Comparison of ENCODE assay signal across 30 cellular contexts in the genomic region with DNA sequence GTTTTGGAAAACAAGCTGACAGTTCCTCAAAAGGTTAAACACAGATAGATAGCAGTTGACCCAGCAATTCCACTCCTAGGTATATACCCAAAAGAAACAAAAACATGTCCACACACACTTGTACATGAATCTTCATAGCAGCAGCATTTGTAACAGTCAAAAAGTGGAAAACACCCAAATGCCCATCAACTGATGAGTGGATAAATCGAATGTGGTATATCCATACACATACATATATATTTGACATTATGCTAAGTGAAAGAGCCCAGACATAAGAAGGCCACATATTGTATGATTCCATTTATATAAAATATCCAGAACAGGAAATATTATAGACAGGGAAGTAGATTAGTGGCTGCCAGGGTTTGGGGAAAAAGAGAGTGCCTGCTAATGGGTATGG. TPM values are rescaled to one million over a fixed set of nuclear protein-coding genes. Genes with fewer than 3 reads are reported as not detected.
"Had no signal": no experiment of that assay in that cellular context is flagged by ENCODE, and none has a peak within 500 bp of the region (broad histone marks: within the 10 kb centered on the region; RNA-seq: fewer than 3 reads in every experiment).

No MANE protein-coding gene starts in this region.

- H3K27me3 ChIP-seq: stomach, suprapubic skin, testis, thyroid gland, tibial artery, tibial nerve, transverse colon, upper lobe of left lung, upper lobe of right lung, uterus, vagina had no signal

- H3K9me3 Mint-ChIP-seq: stimulated activated effector memory CD8-positive, alpha-beta T cell treated with anti-CD3 and anti-CD28 coated beads, Interleukin-12 subunit alpha, Interleukin-12 subunit beta, amount 100 ng/mL, for 72 hours; stimulated activated memory B cell treated with anti-CD40 and anti-IgM and Interleukin-4, amounts not matched to agents 10 μg/mL and 1 μg/mL and 100 μg/mL, for 72 hours; stimulated activated naive B cell treated with anti-CD40 and anti-IgM and Interleukin-4, amounts not matched to agents 10 μg/mL and 1 μg/mL and 100 μg/mL, for 72 hours; stimulated activated naive CD8-positive, alpha-beta T cell treated with anti-CD3 and anti-CD28 coated beads, Interleukin-15, amount 100 ng/mL, for 72 hours; stimulated activated naive CD8-positive, alpha-beta T cell treated with anti-CD3 and anti-CD28 coated beads, Interleukin-15, Interleukin-2, amounts not matched to agents 100 ng/mL and 50 ng/mL, for 24 hours; type B pancreatic cell had no signal

- H3K4me3 ChIP-seq: stomach, suprapubic skin, testis, thoracic aorta, thyroid gland, tibial artery, tibial nerve, transverse colon, upper lobe of left lung, upper lobe of right lung, uterus, vagina had no signal

- H3K36me3 Mint-ChIP-seq: stimulated activated effector memory CD8-positive, alpha-beta T cell treated with anti-CD3 and anti-CD28 coated beads, Interleukin-12 subunit alpha, Interleukin-12 subunit beta, amount 100 ng/mL, for 72 hours; stimulated activated memory B cell treated with anti-CD40 and anti-IgM and Interleukin-4, amounts not matched to agents 10 μg/mL and 1 μg/mL and 100 μg/mL, for 72 hours; stimulated activated naive B cell treated with anti-CD40 and anti-IgM and Interleukin-4, amounts not matched to agents 10 μg/mL and 1 μg/mL and 100 μg/mL, for 72 hours; type B pancreatic cell had no signal

- H3K4me3 Mint-ChIP-seq: stimulated activated effector memory CD8-positive, alpha-beta T cell treated with anti-CD3 and anti-CD28 coated beads, Interleukin-12 subunit alpha, Interleukin-12 subunit beta, amount 100 ng/mL, for 72 hours; stimulated activated memory B cell treated with anti-CD40 and anti-IgM and Interleukin-4, amounts not matched to agents 10 μg/mL and 1 μg/mL and 100 μg/mL, for 72 hours; stimulated activated naive B cell treated with anti-CD40 and anti-IgM and Interleukin-4, amounts not matched to agents 10 μg/mL and 1 μg/mL and 100 μg/mL, for 72 hours; stimulated activated naive CD8-positive, alpha-beta T cell treated with anti-CD3 and anti-CD28 coated beads, Interleukin-15, amount 100 ng/mL, for 72 hours; stimulated activated naive CD8-positive, alpha-beta T cell treated with anti-CD3 and anti-CD28 coated beads, Interleukin-15, Interleukin-2, amounts not matched to agents 100 ng/mL and 50 ng/mL, for 24 hours; type B pancreatic cell had no signal

- DNase-seq: stimulated activated CD4-positive, alpha-beta T cell treated with anti-CD3 and anti-CD28 coated beads, Interleukin-2, amount 100 ng/mL, for 48 hours; stimulated activated CD4-positive, alpha-beta T cell treated with anti-CD3 and anti-CD28 coated beads, Interleukin-4, amount 100 ng/mL, for 1 hour; stimulated activated CD4-positive, alpha-beta T cell treated with anti-CD3 and anti-CD28 coated beads, Interleukin-4, amount 100 ng/mL, for 24 hours; stimulated activated CD4-positive, alpha-beta T cell treated with anti-CD3 and anti-CD28 coated beads, Interleukin-4, amount 100 ng/mL, for 4 hours; stimulated activated CD8-positive, alpha-beta memory T cell treated with anti-CD3 and anti-CD28 coated beads, Interleukin-4, amount 100 ng/mL, for 48 hours; stimulated activated naive B cell treated with anti-CD40 and anti-IgM and Interleukin-4, amounts not matched to agents 10 μg/mL and 1 μg/mL and 100 μg/mL, for 72 hours; stimulated activated naive CD4-positive, alpha-beta T cell; stimulated activated naive CD4-positive, alpha-beta T cell treated with Interleukin-2 at 50 U/mL for 16 hours; stimulated activated naive CD8-positive, alpha-beta T cell treated with anti-CD3 and anti-CD28 coated beads, Interleukin-15, amount 100 ng/mL, for 72 hours; stimulated activated naive CD8-positive, alpha-beta T cell treated with anti-CD3 and anti-CD28 coated beads, Interleukin-15, Interleukin-2, amounts not matched to agents 100 U/mL and 50 U/mL, for 24 hours; stomach; substantia nigra; testis; thyroid gland; tibial artery; transverse colon; trophoblast cell; upper lobe of left lung; upper lobe of right lung; uterus had no signal

- H3K36me3 ChIP-seq: stomach, suprapubic skin, thoracic aorta, thyroid gland, tibial artery, tibial nerve, transverse colon, upper lobe of left lung, upper lobe of right lung, uterus, vagina had no signal

- H3K4me1 ChIP-seq: suprapubic skin, thyroid gland, tibial artery, transverse colon, upper lobe of left lung, upper lobe of right lung, uterus, vagina had no signal

- H3K27ac ChIP-seq: stomach, suprapubic skin, testis, thoracic aorta, thyroid gland, tibial artery, tibial nerve, transverse colon, upper lobe of left lung, upper lobe of right lung, uterus, vagina had no signal

- ATAC-seq: stimulated activated effector memory CD8-positive, alpha-beta T cell treated with anti-CD3 and anti-CD28 coated beads, Interleukin-12 subunit alpha, Interleukin-12 subunit beta, amount 100 ng/mL, for 72 hours; stimulated activated memory B cell treated with anti-CD40 and anti-IgM and Interleukin-4, amounts not matched to agents 10 μg/mL and 1 μg/mL and 100 μg/mL, for 72 hours; stimulated activated naive B cell treated with anti-CD40 and anti-IgM and Interleukin-4, amounts not matched to agents 10 μg/mL and 1 μg/mL and 100 μg/mL, for 72 hours; stimulated activated naive CD8-positive, alpha-beta T cell treated with anti-CD3 and anti-CD28 coated beads, Interleukin-15, amount 100 ng/mL, for 72 hours; stimulated activated naive CD8-positive, alpha-beta T cell treated with anti-CD3 and anti-CD28 coated beads, Interleukin-15, Interleukin-2, amounts not matched to agents 100 U/mL and 50 U/mL, for 24 hours; upper lobe of right lung had no signal

- H3K27me3 Mint-ChIP-seq: stimulated activated memory B cell treated with anti-CD40 and anti-IgM and Interleukin-4, amounts not matched to agents 10 μg/mL and 1 μg/mL and 100 μg/mL, for 72 hours; stimulated activated naive B cell treated with anti-CD40 and anti-IgM and Interleukin-4, amounts not matched to agents 10 μg/mL and 1 μg/mL and 100 μg/mL, for 72 hours; type B pancreatic cell had no signal

- H3K9me3 ChIP-seq: stomach, suprapubic skin, testis, thoracic aorta, thyroid gland, tibial artery, tibial nerve, transverse colon, upper lobe of left lung, upper lobe of right lung, uterus, vagina had no signal

- H3K4me1 Mint-ChIP-seq: stimulated activated effector memory CD8-positive, alpha-beta T cell treated with anti-CD3 and anti-CD28 coated beads, Interleukin-12 subunit alpha, Interleukin-12 subunit beta, amount 100 ng/mL, for 72 hours; stimulated activated naive CD8-positive, alpha-beta T cell treated with anti-CD3 and anti-CD28 coated beads, Interleukin-15, amount 100 ng/mL, for 72 hours had no signal

RNA-seq across cellular contexts. Expression of a gene that starts 51.4 kb away (rescaled TPM):
- total RNA-seq: stomach, temporal lobe, thyroid gland, tibial nerve, transverse colon, upper lobe of left lung, upper lobe of right lung, ureter, vagina had no signal
- polyA plus RNA-seq: stomach had no signal
